Comparison of ENCODE assay signal across 6 cellular contexts in genomic region chr17:82696916-82697807, GRCh38.
A peak's percentile ranks its signal among the peaks of the same experiment; 100 is the strongest.
DNase-seq lines count a peak whose midpoint lies in the region.

No MANE protein-coding gene starts in this region.

- DNase-seq in activated T-cell treated with anti-CD3 and anti-CD28 coated beads for 4 hours (peak; percentile 5), head of caudate nucleus (peak in 41 of 42 donors; percentile 53 to 89 (median 74)), hippocampal formation (lab: John Stamatoyannopoulos, UW) (no peak), NCI-H526 treated with DMSO at 0.1 percent for 48 hours (lab: John Stamatoyannopoulos, UW) (no peak)
- DNase-seq in activated T-cell treated with anti-CD3 and anti-CD28 coated beads, Interleukin-2, amount 50 U/mL, for 48 hours, result no peak

- H3K9me3 ChIP-seq in stomach smooth muscle (ENCODE audit: control insufficient read depth in 2 of 2, low read length in 2 of 2), result peaks cover 0 to 4% of the 10 kb centered on the region in 2 donors

- H3K4me1 ChIP-seq in stomach smooth muscle (ENCODE audit: control insufficient read depth, insufficient read depth, low read length), result peaks cover 25% of the 10 kb centered on the region

- peak overlapping the region; percentile 48 to 51 for H3K9ac ChIP-seq in stomach smooth muscle (ENCODE audit: low read length in 2 of 2)

- intact Hi-C loops in head of caudate nucleus (cut with DNase I), result loop anchor here (5.0 kb wide), 1 partner anchor 50 kb away; the partner anchor contains the start of gene WDR45B

- H3K27me3 ChIP-seq in stomach smooth muscle (ENCODE audit: control insufficient read depth in 1 of 2, insufficient read depth in 2 of 2, low read length in 2 of 2), result no peaks in the 10 kb centered on the region

- peak overlapping the region; percentile 49 to 74 for H3K4me3 ChIP-seq in stomach smooth muscle (ENCODE audit: low read length in 2 of 2)

- H3K36me3 ChIP-seq in stomach smooth muscle (ENCODE audit: control insufficient read depth in 2 of 2, insufficient read depth in 2 of 2, low read length in 2 of 2), result no peaks in the 10 kb centered on the region

- H3K27ac ChIP-seq in stomach smooth muscle (ENCODE audit: low read length), result no peak overlapping the region

Comparison
In these comparisons a context has a peak if more than half of its experiments do, and no peak if none do; other contexts are left out.
1. DNase-seq: peak in activated T-cell treated with anti-CD3 and anti-CD28 coated beads for 4 hours (single experiment) and head of caudate nucleus (41 of 42); none in activated T-cell treated with anti-CD3 and anti-CD28 coated beads, Interleukin-2, amount 50 U/mL, for 48 hours (0 of 2), hippocampal formation (0 of 2) and NCI-H526 treated with DMSO at 0.1 percent for 48 hours (single experiment).